ENCODE assay signal across 12 cellular contexts in the genomic region with DNA sequence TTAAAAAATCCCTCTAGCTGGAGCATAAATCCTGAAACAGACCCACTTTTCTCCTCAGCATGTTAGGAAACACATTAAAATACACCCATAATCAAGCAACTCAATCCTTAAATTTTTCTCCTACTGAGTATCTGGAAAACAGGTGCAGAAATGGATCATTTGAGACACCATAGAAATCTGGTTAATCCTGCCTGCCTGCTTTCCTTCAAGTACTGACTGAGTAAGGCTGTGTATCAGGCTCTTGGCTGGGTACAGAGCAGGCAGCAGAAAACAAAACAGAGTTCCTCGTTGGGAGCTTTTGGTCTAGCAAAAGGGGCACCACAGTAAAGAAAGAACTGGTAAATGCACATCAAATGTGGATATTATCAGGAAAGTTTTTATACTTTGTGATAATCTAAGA. TPM values are rescaled to one million over a fixed set of nuclear protein-coding genes. Genes with fewer than 3 reads are reported as not detected.
DNase-seq lines count a peak whose midpoint lies in the region; FAIRE-seq and TF ChIP-seq lines count a peak whose summit lies in the region.
"Had no signal": no experiment of that assay in that cellular context is flagged by ENCODE, and none has a peak within 500 bp of the region (broad histone marks: within the 10 kb centered on the region; RNA-seq: fewer than 3 reads in every experiment).

No MANE protein-coding gene starts in this region.

- no peaks in the 10 kb centered on the region for H3K27me3 Mint-ChIP-seq in activated T-cell treated with anti-CD3 and anti-CD28 coated beads, Interleukin-2, amount 50 U/mL, for 24 hours
- H3K27me3 Mint-ChIP-seq in astrocyte (ENCODE audit: low read depth, unreplicated experiment) (peaks cover 25% of the 10 kb centered on the region), immature natural killer cell (ENCODE audit: low read depth in 3 of 3) (peaks cover 9 to 13% (median 9%) of the 10 kb centered on the region in 3 donors)
- H3K27me3 Mint-ChIP-seq: stimulated activated naive B cell treated with anti-CD40 and anti-IgM and Interleukin-4, amounts not matched to agents 10 μg/mL and 1 μg/mL and 100 μg/mL, for 72 hours had no signal

- no peaks in the 10 kb centered on the region for H3K9me3 ChIP-seq in astrocyte (ENCODE audit: insufficient read depth, low read depth, low read length)
- H3K9me3 ChIP-seq in tibial artery = no peaks in the 10 kb centered on the region
- H3K9me3 ChIP-seq in HAP-1 = no peaks in the 10 kb centered on the region

- H3K27ac Mint-ChIP-seq in activated T-cell treated with anti-CD3 and anti-CD28 coated beads, Interleukin-2, amount 50 U/mL, for 24 hours = no peak overlapping the region
- H3K27ac Mint-ChIP-seq in astrocyte (ENCODE audit: unreplicated experiment) (no peak overlapping the region), immature natural killer cell (no peak overlapping the region)
- H3K27ac Mint-ChIP-seq: stimulated activated naive B cell treated with anti-CD40 and anti-IgM and Interleukin-4, amounts not matched to agents 10 μg/mL and 1 μg/mL and 100 μg/mL, for 72 hours had no signal

- no peak for FAIRE-seq in astrocyte (lab: Jason Lieb, UNC)

- peaks cover under 1% of the 10 kb centered on the region for H3K27me3 ChIP-seq in astrocyte (ENCODE audit: insufficient read depth, low read length)
- H3K27me3 ChIP-seq in tibial artery = no peaks in the 10 kb centered on the region
- no peaks in the 10 kb centered on the region for H3K27me3 ChIP-seq in HAP-1 (ENCODE audit: low read depth)

- H3K4me3 Mint-ChIP-seq in activated T-cell treated with anti-CD3 and anti-CD28 coated beads, Interleukin-2, amount 50 U/mL, for 24 hours = peak overlapping the region; percentile 85
- H3K4me3 Mint-ChIP-seq in astrocyte (ENCODE audit: unreplicated experiment) (peak overlapping the region; percentile 99), immature natural killer cell (peak overlapping the region in 3 of 5 donors; percentile 8 to 87 (median 80))

- H3K4me3 ChIP-seq in astrocyte (ENCODE audit: insufficient read depth, low read depth, low read length) = peak overlapping the region; percentile 71
- H3K4me3 ChIP-seq in tibial artery = peak overlapping the region; percentile 66 to 82
- no peak overlapping the region for H3K4me3 ChIP-seq in HAP-1

- no peak for DNase-seq in activated T-cell treated with anti-CD3 and anti-CD28 coated beads, Interleukin-2, amount 50 U/mL, for 24 hours
- DNase-seq in activated T-cell treated with anti-CD3 and anti-CD28 coated beads, Interleukin-2, amount 50 U/mL, for 48 hours = no peak
- DNase-seq in astrocyte (ENCODE audit: low read depth) (no peak), immature natural killer cell (no peak), tibial artery (no peak), dermis blood vessel endothelial cell (no peak), HAP-1 (ENCODE audit: low spot score in 2 of 2) (no peak)
- no peak for DNase-seq in stimulated activated CD4-positive, alpha-beta T cell treated with anti-CD3 and anti-CD28 coated beads, Interleukin-2, amount 100 ng/mL, for 24 hours
- DNase-seq: activated CD4-positive, alpha-beta T cell treated with anti-CD3 and anti-CD28 coated beads for 4 hours; naive thymus-derived CD4-positive, alpha-beta T cell; NCI-H345; stimulated activated naive B cell treated with anti-CD40 and anti-IgM and Interleukin-4, amounts not matched to agents 10 μg/mL and 1 μg/mL and 100 μg/mL, for 72 hours had no signal

- H2AFZ ChIP-seq in astrocyte (ENCODE audit: low read depth, low read length) = no peak overlapping the region

- in situ Hi-C loops in HAP-1 (cut with MboI; ENCODE audit: low sequenced_read_pairs) = no loop called here

- peak overlapping the region; percentile 83 for H3K4me2 ChIP-seq in astrocyte (ENCODE audit: low read length)

- H3K27ac ChIP-seq in astrocyte (ENCODE audit: low read depth, low read length) (no peak overlapping the region), tibial artery (no peak overlapping the region)

- H3K36me3 Mint-ChIP-seq in activated T-cell treated with anti-CD3 and anti-CD28 coated beads, Interleukin-2, amount 50 U/mL, for 24 hours (ENCODE audit: low read depth) = peaks cover 14% of the 10 kb centered on the region
- H3K36me3 Mint-ChIP-seq in astrocyte (ENCODE audit: low read depth, unreplicated experiment) (peaks cover 7% of the 10 kb centered on the region), immature natural killer cell (no peaks in the 10 kb centered on the region)

- H3K4me1 ChIP-seq in astrocyte (ENCODE audit: insufficient read depth, low read length) = peaks cover 7% of the 10 kb centered on the region
- peaks cover 0 to 32% (median 8%) of the 10 kb centered on the region in 4 donors for H3K4me1 ChIP-seq in tibial artery
- no peaks in the 10 kb centered on the region for H3K4me1 ChIP-seq in HAP-1

- H3K4me1 Mint-ChIP-seq in activated T-cell treated with anti-CD3 and anti-CD28 coated beads, Interleukin-2, amount 50 U/mL, for 24 hours (ENCODE audit: low read depth) = peaks cover 17% of the 10 kb centered on the region
- peaks cover 17% of the 10 kb centered on the region for H3K4me1 Mint-ChIP-seq in astrocyte (ENCODE audit: low read depth, unreplicated experiment)
- peaks cover 13 to 18% of the 10 kb centered on the region in 2 donors for H3K4me1 Mint-ChIP-seq in immature natural killer cell

- TF ChIP-seq CTCF in astrocyte (IDR thresholded peaks at IDR 0.05; ENCODE audit: insufficient read depth, low read depth, low read length) = no peak
- no peak for TF ChIP-seq CTCF in tibial artery (IDR thresholded peaks at IDR 0.05)

- H3K79me2 ChIP-seq in astrocyte (ENCODE audit: insufficient read depth, low read length) = peaks cover 69% of the 10 kb centered on the region

- H3K9ac ChIP-seq in astrocyte (ENCODE audit: low read length) = peak overlapping the region; percentile 84

- intact Hi-C loops in tibial artery (cut with DNase I; ENCODE audit: low total_unique reads) = loop anchor here (5.0 kb wide), 1 partner anchor 189 kb away; the partner anchor contains the start of gene CDKN1C

- no peaks in the 10 kb centered on the region for H3K36me3 ChIP-seq in astrocyte (ENCODE audit: insufficient read depth, low read length)
- no peaks in the 10 kb centered on the region for H3K36me3 ChIP-seq in tibial artery
- H3K36me3 ChIP-seq in HAP-1 (replicated peaks) = no peaks in the 10 kb centered on the region

- H4K20me1 ChIP-seq in astrocyte (ENCODE audit: insufficient read depth, low read length) = peaks cover 64% of the 10 kb centered on the region

- H3K9me3 Mint-ChIP-seq in activated T-cell treated with anti-CD3 and anti-CD28 coated beads, Interleukin-2, amount 50 U/mL, for 24 hours = no peaks in the 10 kb centered on the region
- H3K9me3 Mint-ChIP-seq in astrocyte (ENCODE audit: unreplicated experiment) = peaks cover 10% of the 10 kb centered on the region
- H3K9me3 Mint-ChIP-seq in immature natural killer cell = no peaks in the 10 kb centered on the region
- H3K9me3 Mint-ChIP-seq: stimulated activated naive B cell treated with anti-CD40 and anti-IgM and Interleukin-4, amounts not matched to agents 10 μg/mL and 1 μg/mL and 100 μg/mL, for 72 hours had no signal

RNA-seq across cellular contexts. Expression of gene KCNQ1OT1, which starts 1.9 kb away (rescaled TPM):
- 2.5 TPM in 2 replicates for total RNA-seq in astrocyte
- under 1 TPM in 2 of 3 donors, not detected in 1; 0.04 to 0.12 TPM for polyA plus RNA-seq in immature natural killer cell
- total RNA-seq in dermis blood vessel endothelial cell = 0.70 and 1.5 TPM in 2 replicates
